In genomic region chr10:50635286-50635685, GRCh38 we compare ENCODE assay signal across 16 cellular contexts. TPM values are rescaled to one million over a fixed set of nuclear protein-coding genes. Genes with fewer than 3 reads are reported as not detected.
DNase-seq lines count a peak whose midpoint lies in the region; ATAC-seq and TF ChIP-seq lines count a peak whose summit lies in the region.
"Had no signal": no experiment of that assay in that cellular context is flagged by ENCODE, and none has a peak within 500 bp of the region (broad histone marks: within the 10 kb centered on the region; RNA-seq: fewer than 3 reads in every experiment).

No MANE protein-coding gene starts in this region.

- no peaks in the 10 kb centered on the region for H3K27me3 ChIP-seq in AG04450 (ENCODE audit: control insufficient read depth, insufficient read depth, low read length)
- H3K27me3 ChIP-seq in brain microvascular endothelial cell (replicated peaks): no peaks in the 10 kb centered on the region
- H3K27me3 ChIP-seq: BLaER1 had no signal

- peak overlapping the region; percentile 41 for H3K27ac ChIP-seq in AG04450 (ENCODE audit: low read depth, low read length)
- H3K27ac ChIP-seq in brain microvascular endothelial cell: no peak overlapping the region
- no peak overlapping the region for H3K27ac ChIP-seq in coronary artery
- H3K27ac ChIP-seq: BLaER1, VCaP had no signal

- TF ChIP-seq CTCF in AG04450 (IDR thresholded peaks at IDR 0.05; ENCODE audit: low read depth, low read length): no peak
- no peak for TF ChIP-seq CTCF in brain microvascular endothelial cell (IDR thresholded peaks at IDR 0.05; ENCODE audit: low read depth, low read length, missing control alignments)
- TF ChIP-seq CTCF in coronary artery (IDR thresholded peaks at IDR 0.05): no peak

- CTCF ChIA-PET in AG04450 (lab: Charles Lee): interaction anchor here (0.8 to 1.2 kb wide), 2 partner anchors 25 to 267 kb away, joined by 3 read pairs; no protein-coding TSS in a partner anchor

- in situ Hi-C loops in brain microvascular endothelial cell (cut with HindIII; ENCODE audit: low pct_ligation_motif_present, low sequenced_read_pairs): no loop called here

- DNase-seq in AG04450 (ENCODE audit: low read depth, low spot score) (peak; percentile 73), HCEC 1CT (peak; percentile 71), brain microvascular endothelial cell (peak; percentile 92), iris pigment epithelial cell (ENCODE audit: low read depth) (peak; percentile 88), SKM-1 (lab: John Stamatoyannopoulos, UW; ENCODE audit: unreplicated experiment) (no peak), NCI-H1105 treated with DMSO at 0.1 percent for 48 hours (lab: John Stamatoyannopoulos, UW) (no peak), coronary artery (ENCODE audit: low spot score) (no peak)
- DNase-seq: activated naive CD8-positive, alpha-beta T cell treated with anti-CD3 and anti-CD28 coated beads for 36 hours; cortex of kidney; DMS79; midbrain; NCI-H2227 treated with DMSO at 0.1 percent for 48 hours; posterior cingulate gyrus had no signal

- ATAC-seq in GM18870 (IDR thresholded peaks at IDR 0.05; ENCODE audit: unreplicated experiment): no peak

- H3K4me3 ChIP-seq in AG04450 (ENCODE audit: low read depth, low read length) (no peak overlapping the region), brain microvascular endothelial cell (ENCODE audit: low read depth, low read length) (no peak overlapping the region), coronary artery (no peak overlapping the region)
- H3K4me3 ChIP-seq: BLaER1 had no signal

- POLR2A ChIA-PET in AG04450 (lab: Yijun Ruan, JAX): no interaction called here

- H3K9me3 ChIP-seq in AG04450 (ENCODE audit: control insufficient read depth, insufficient read depth, low read length): no peaks in the 10 kb centered on the region
- H3K9me3 ChIP-seq: BLaER1 had no signal

- no peaks in the 10 kb centered on the region for H3K36me3 ChIP-seq in brain microvascular endothelial cell (replicated peaks)
- H3K36me3 ChIP-seq: BLaER1 had no signal

RNA-seq across cellular contexts. Expression of gene SGMS1, which starts 11.5 kb away (rescaled TPM):
- 16.0 and 17.7 TPM in 2 replicates for polyA plus RNA-seq in AG04450 (2011; rRNA removed)
- 23.8 and 25.1 TPM in 2 replicates for polyA minus RNA-seq in AG04450 (2011; rRNA and poly(A)+ RNA removed)

Comparison
In these comparisons a context has a peak if more than half of its experiments do, and no peak if none do; other contexts are left out.
1. DNase-seq: peak in AG04450 (single experiment), HCEC 1CT (single experiment), brain microvascular endothelial cell (single experiment) and iris pigment epithelial cell (single experiment); none in SKM-1 (single experiment), NCI-H1105 treated with DMSO at 0.1 percent for 48 hours (single experiment) and coronary artery (single experiment).